ENCODE assay signal across 24 cellular contexts in the genomic region with DNA sequence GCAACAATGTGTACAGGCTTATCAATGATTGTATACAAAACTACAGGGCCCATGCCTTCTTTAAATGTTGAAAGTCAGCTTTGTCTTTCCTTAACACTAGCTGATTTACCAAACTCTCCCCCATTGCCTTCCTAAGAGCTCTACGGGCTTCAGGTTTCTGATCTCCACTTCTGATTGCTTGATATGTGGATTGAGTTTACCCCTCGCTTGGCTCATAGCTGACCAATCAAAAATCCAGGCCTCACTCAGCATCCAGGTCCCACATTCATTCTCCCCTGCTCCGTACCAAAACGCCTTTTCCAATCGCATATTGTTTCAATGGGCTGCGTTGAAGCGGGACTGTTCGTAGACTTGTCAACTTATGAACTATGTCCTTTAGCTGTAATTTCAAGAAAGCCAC.
"Had no signal": no experiment of that assay in that cellular context is flagged by ENCODE, and none has a peak within 500 bp of the region (broad histone marks: within the 10 kb centered on the region; RNA-seq: fewer than 3 reads in every experiment).

No MANE protein-coding gene starts in this region.

- H3K36me3 ChIP-seq: colonic mucosa, esophagus muscularis mucosa, lower lobe of right lung, prostate gland, right atrium auricular region, sigmoid colon, tibial artery, uterus had no signal

- ATAC-seq: left ventricle myocardium superior; lower lobe of right lung; natural killer cell; stimulated activated memory B cell treated with anti-CD40 and anti-IgM and Interleukin-4, amounts not matched to agents 10 μg/mL and 1 μg/mL and 100 μg/mL, for 72 hours; stimulated activated naive CD8-positive, alpha-beta T cell treated with anti-CD3 and anti-CD28 coated beads, Interleukin-15, Interleukin-2, amounts not matched to agents 100 U/mL and 50 U/mL, for 24 hours had no signal

- DNase-seq: central memory CD4-positive, alpha-beta T cell; colonic mucosa; dermis blood vessel endothelial cell; effector memory CD4-positive, alpha-beta T cell; foreskin melanocyte; immature natural killer cell; islet precursor cell; left ventricle myocardium superior; lower lobe of right lung; natural killer cell; nucleus accumbens; sigmoid colon; stimulated activated CD4-positive, alpha-beta T cell treated with anti-CD3 and anti-CD28 coated beads, Interleukin-2, amount 100 ng/mL, for 24 hours; stimulated activated CD4-positive, alpha-beta T cell treated with anti-CD3 and anti-CD28 coated beads, Interleukin-4, amount 100 ng/mL, for 4 hours; stimulated activated naive CD8-positive, alpha-beta T cell treated with anti-CD3 and anti-CD28 coated beads, Interleukin-15, Interleukin-2, amounts not matched to agents 100 U/mL and 50 U/mL, for 24 hours; substantia nigra; testis; tibial artery; uterus had no signal

- H3K4me3 Mint-ChIP-seq: immature natural killer cell; natural killer cell; stimulated activated memory B cell treated with anti-CD40 and anti-IgM and Interleukin-4, amounts not matched to agents 10 μg/mL and 1 μg/mL and 100 μg/mL, for 72 hours; type B pancreatic cell had no signal

- H3K4me1 ChIP-seq: colonic mucosa, esophagus muscularis mucosa, lower lobe of right lung, prostate gland, right atrium auricular region, sigmoid colon, testis, tibial artery, uterus had no signal

- H3K27me3 Mint-ChIP-seq: stimulated activated memory B cell treated with anti-CD40 and anti-IgM and Interleukin-4, amounts not matched to agents 10 μg/mL and 1 μg/mL and 100 μg/mL, for 72 hours had no signal

- H3K27ac Mint-ChIP-seq: immature natural killer cell; natural killer cell; stimulated activated memory B cell treated with anti-CD40 and anti-IgM and Interleukin-4, amounts not matched to agents 10 μg/mL and 1 μg/mL and 100 μg/mL, for 72 hours; type B pancreatic cell had no signal

- H3K27me3 ChIP-seq: colonic mucosa, right atrium auricular region, sigmoid colon, testis, tibial artery, uterus had no signal

- H3K9me3 ChIP-seq: colonic mucosa, lower lobe of right lung, prostate gland, right atrium auricular region, sigmoid colon, testis, tibial artery, uterus had no signal

- H3K4me3 ChIP-seq: colonic mucosa, esophagus muscularis mucosa, lower lobe of right lung, prostate gland, right atrium auricular region, sigmoid colon, testis, tibial artery, uterus had no signal

- H3K4me1 Mint-ChIP-seq: immature natural killer cell; natural killer cell; stimulated activated memory B cell treated with anti-CD40 and anti-IgM and Interleukin-4, amounts not matched to agents 10 μg/mL and 1 μg/mL and 100 μg/mL, for 72 hours had no signal

- H3K36me3 Mint-ChIP-seq: immature natural killer cell; natural killer cell; stimulated activated memory B cell treated with anti-CD40 and anti-IgM and Interleukin-4, amounts not matched to agents 10 μg/mL and 1 μg/mL and 100 μg/mL, for 72 hours; type B pancreatic cell had no signal

- H3K27ac ChIP-seq: colonic mucosa, esophagus muscularis mucosa, lower lobe of right lung, prostate gland, right atrium auricular region, sigmoid colon, testis, tibial artery, uterus had no signal

- H3K9me3 Mint-ChIP-seq: type B pancreatic cell had no signal
